Comparison of ENCODE assay signal across 25 cellular contexts in genomic region chr14:103733651-103734050, GRCh38. TPM values are rescaled to one million over a fixed set of nuclear protein-coding genes. Genes with fewer than 3 reads are reported as not detected.
DNase-seq lines count a peak whose midpoint lies in the region; ATAC-seq and TF ChIP-seq lines count a peak whose summit lies in the region.
"Had no signal": no experiment of that assay in that cellular context is flagged by ENCODE, and none has a peak within 500 bp of the region (broad histone marks: within the 10 kb centered on the region; RNA-seq: fewer than 3 reads in every experiment).

No MANE protein-coding gene starts in this region.

- no peak overlapping the region for H3K4me2 ChIP-seq in IMR-90 (ENCODE audit: low read depth, low read length)
- no peak overlapping the region for H3K4me2 ChIP-seq in smooth muscle cell

- ATAC-seq in IMR-90 (ENCODE audit: low read depth), result no peak
- no peak for ATAC-seq in T-cell (replicated peaks in 1 of 4)
- ATAC-seq: left ventricle myocardium superior; mucosa of descending colon; stimulated activated naive B cell treated with anti-CD40 and anti-IgM and Interleukin-4, amounts not matched to agents 10 μg/mL and 1 μg/mL and 100 μg/mL, for 72 hours had no signal

- 94% methylated on average over 6 of the region's 14 CpGs; no CpG with 5 or more reads in 1 of the 2 experiments for WGBS in IMR-90 (ENCODE audit: extremely low coverage in 2 of 2, insufficient read length in 1 of 2), 2 experiments
- WGBS in smooth muscle cell (ENCODE audit: low lambda C conversion rate), result 74% methylated on average over 14 of the region's 14 CpGs

- POLR2A ChIA-PET in IMR-90 (lab: Charles Lee; ENCODE audit: unreplicated experiment) (interaction anchor here (0.5 to 0.6 kb wide), 2 partner anchors 78 to 234 kb away, joined by 3 to 4 read pairs; no protein-coding TSS in a partner anchor), T-cell (lab: Charles Lee) (no interaction called here)

- CTCF ChIA-PET in IMR-90 (lab: Yijun Ruan, JAX), result interaction anchor here (0.6 kb wide), 1 partner anchor 28 kb away, joined by 3 read pairs; no protein-coding TSS in a partner anchor
- CTCF ChIA-PET in T-cell (lab: Charles Lee), result interaction anchor here in 1 of 2 donors (0.6 kb wide), 1 partner anchor 1176 kb away, joined by 3 read pairs; no protein-coding TSS in a partner anchor

- no peak overlapping the region for H3K14ac ChIP-seq in IMR-90 (replicated peaks; ENCODE audit: low read depth, low read length)

- no peak overlapping the region for H2BK5ac ChIP-seq in IMR-90 (ENCODE audit: low read depth, low read length, poor library complexity, severe bottlenecking)

- no peaks in the 10 kb centered on the region for H3K9me3 Mint-ChIP-seq in activated CD4-positive, alpha-beta T cell treated with anti-CD3 and anti-CD28 coated beads, Interleukin-2, amount 10 ng/mL, durations not matched to agents 24 days and 14 days
- no peaks in the 10 kb centered on the region for H3K9me3 Mint-ChIP-seq in T-cell
- H3K9me3 Mint-ChIP-seq: activated naive CD4-positive, alpha-beta T cell treated with anti-CD3 and anti-CD28 coated beads, Interleukin-2, amount 50 U/mL, for 24 hours; CD4-positive, alpha-beta T cell; stimulated activated naive B cell treated with anti-CD40 and anti-IgM and Interleukin-4, amounts not matched to agents 10 μg/mL and 1 μg/mL and 100 μg/mL, for 72 hours had no signal

- TF ChIP-seq RAD21 in IMR-90 (IDR thresholded peaks at IDR 0.05; ENCODE audit: low read length), result no peak

- H4K91ac ChIP-seq in IMR-90 (ENCODE audit: insufficient read depth, low read depth, low read length), result no peak overlapping the region

- H4K20me1 ChIP-seq in IMR-90 (ENCODE audit: insufficient read depth, low read length) (peaks cover 1% of the 10 kb centered on the region; the same call in 1 of the 2 replicates), smooth muscle cell (ENCODE audit: low read depth) (peaks cover 26% of the 10 kb centered on the region)

- TF ChIP-seq CTCF in IMR-90 (conservative IDR thresholded peaks at IDR 0.05; ENCODE audit: low read depth, low read length) (no peak), smooth muscle cell (IDR thresholded peaks at IDR 0.05; ENCODE audit: borderline replicate concordance, insufficient read depth, poor library complexity, severe bottlenecking) (no peak)

- H3K56ac ChIP-seq in IMR-90 (ENCODE audit: extremely low read depth, insufficient read depth, low read length), result no peak overlapping the region

- no peak overlapping the region for H2BK20ac ChIP-seq in IMR-90 (ENCODE audit: low read depth, low read length)

- intact Hi-C loops in IMR-90 (cut with micrococcal nuclease), result no loop called here
- intact Hi-C loops in activated CD4-positive, alpha-beta T cell treated with anti-CD3 and anti-CD28 coated beads, Interleukin-2, amount 10 ng/mL, durations not matched to agents 24 days and 14 days (cut with micrococcal nuclease), result no loop called here

- H4K8ac ChIP-seq in IMR-90 (ENCODE audit: low read depth in 2 of 2, low read length in 2 of 2), result no peak overlapping the region

- no peak for TF ChIP-seq POLR2A in IMR-90 (IDR thresholded peaks at IDR 0.05; ENCODE audit: low read depth, low read length)

- H3K36me3 ChIP-seq in IMR-90 (ENCODE audit: control insufficient read depth, insufficient read depth, low read length), result peaks cover 46% of the 10 kb centered on the region
- H3K36me3 ChIP-seq in smooth muscle cell (ENCODE audit: low read depth), result no peaks in the 10 kb centered on the region

- H3K4me1 ChIP-seq in IMR-90 (ENCODE audit: control insufficient read depth, insufficient read depth, low read length) (no peaks in the 10 kb centered on the region), smooth muscle cell (ENCODE audit: low read depth) (no peaks in the 10 kb centered on the region)

- dilution Hi-C loops in IMR-90 (cut with HindIII; ENCODE audit: low sequenced_read_pairs, unreplicated experiment), result no loop called here

- peaks cover 0 to 4% of the 10 kb centered on the region in 2 experiments; a peak in 2 of 4 replicates for H3K79me1 ChIP-seq in IMR-90 (ENCODE audit: low read depth in 1 of 2, low read length in 2 of 2)

- H3K4me1 Mint-ChIP-seq in activated CD4-positive, alpha-beta T cell treated with anti-CD3 and anti-CD28 coated beads, Interleukin-2, amount 10 ng/mL, durations not matched to agents 24 days and 14 days, result no peaks in the 10 kb centered on the region
- H3K4me1 Mint-ChIP-seq in T-cell, result no peaks in the 10 kb centered on the region
- H3K4me1 Mint-ChIP-seq: activated naive CD4-positive, alpha-beta T cell treated with anti-CD3 and anti-CD28 coated beads, Interleukin-2, amount 50 U/mL, for 24 hours; stimulated activated naive B cell treated with anti-CD40 and anti-IgM and Interleukin-4, amounts not matched to agents 10 μg/mL and 1 μg/mL and 100 μg/mL, for 72 hours had no signal

- peak overlapping the region; percentile 44 for H2AK9ac ChIP-seq in IMR-90 (replicated peaks; ENCODE audit: low read depth, low read length, poor library complexity)

- H3K27ac Mint-ChIP-seq in activated CD4-positive, alpha-beta T cell treated with anti-CD3 and anti-CD28 coated beads, Interleukin-2, amount 10 ng/mL, durations not matched to agents 24 days and 14 days, result no peak overlapping the region
- H3K27ac Mint-ChIP-seq in T-cell, result no peak overlapping the region
- H3K27ac Mint-ChIP-seq: CD4-positive, alpha-beta T cell; stimulated activated naive B cell treated with anti-CD40 and anti-IgM and Interleukin-4, amounts not matched to agents 10 μg/mL and 1 μg/mL and 100 μg/mL, for 72 hours had no signal

- H3K23ac ChIP-seq in IMR-90 (ENCODE audit: low read depth, low read length), result no peak overlapping the region

- no peaks in the 10 kb centered on the region for H3K9me1 ChIP-seq in IMR-90 (ENCODE audit: insufficient read depth, low read length)

- no peak overlapping the region for H3K18ac ChIP-seq in IMR-90 (ENCODE audit: low read depth, low read length)

- H3K9ac ChIP-seq in IMR-90 (ENCODE audit: low read depth, low read length) (no peak overlapping the region), smooth muscle cell (ENCODE audit: low read depth) (no peak overlapping the region)

- H3K9me3 ChIP-seq in IMR-90 (ENCODE audit: control insufficient read depth, insufficient read depth, low read length) (no peaks in the 10 kb centered on the region), smooth muscle cell (replicated peaks; ENCODE audit: low read depth) (no peaks in the 10 kb centered on the region)
- H3K9me3 ChIP-seq: ascending aorta, mucosa of descending colon, testis had no signal

- H3K4ac ChIP-seq in IMR-90 (ENCODE audit: low read depth, low read length), result no peak overlapping the region

- BruUV-seq in IMR-90 (replicated peaks; lab: Mats Ljungman, UMichigan), result no TSS peak

- no peaks in the 10 kb centered on the region for H3K27me3 Mint-ChIP-seq in activated CD4-positive, alpha-beta T cell treated with anti-CD3 and anti-CD28 coated beads, Interleukin-2, amount 10 ng/mL, durations not matched to agents 24 days and 14 days
- no peaks in the 10 kb centered on the region for H3K27me3 Mint-ChIP-seq in T-cell
- H3K27me3 Mint-ChIP-seq: activated naive CD4-positive, alpha-beta T cell treated with anti-CD3 and anti-CD28 coated beads, Interleukin-2, amount 50 U/mL, for 24 hours; CD4-positive, alpha-beta T cell; progenitor cell of endocrine pancreas; stimulated activated naive B cell treated with anti-CD40 and anti-IgM and Interleukin-4, amounts not matched to agents 10 μg/mL and 1 μg/mL and 100 μg/mL, for 72 hours had no signal

- H3K79me2 ChIP-seq in smooth muscle cell (ENCODE audit: low read depth), result peaks cover 6% of the 10 kb centered on the region

- no peaks in the 10 kb centered on the region for H3F3A ChIP-seq in smooth muscle cell (ENCODE audit: low read depth)

- H3K27ac ChIP-seq in IMR-90 (ENCODE audit: insufficient read depth, low read length) (no peak overlapping the region), angular gyrus (ENCODE audit: low read depth, low read length) (peak overlapping the region; percentile 38), smooth muscle cell (ENCODE audit: low read depth) (peak overlapping the region; percentile 67)
- H3K27ac ChIP-seq: coronary artery, testis had no signal

- H3K4me3 ChIP-seq in IMR-90 (ENCODE audit: insufficient read depth, low read depth, low read length) (no peak overlapping the region), smooth muscle cell (no peak overlapping the region)
- H3K4me3 ChIP-seq: ascending aorta, coronary artery, mucosa of descending colon, skin epidermis, testis had no signal

- DNase-seq in IMR-90, result no peak
- peak; percentile 37 for DNase-seq in iris pigment epithelial cell (ENCODE audit: low read depth)
- DNase-seq in smooth muscle cell (lab: John Stamatoyannopoulos, UW; ENCODE audit: unreplicated experiment), result no peak
- DNase-seq in MV-4-11 (lab: John Stamatoyannopoulos, UW), result no peak
- no peak for DNase-seq in activated CD4-positive, alpha-beta T cell treated with anti-CD3 and anti-CD28 coated beads, Interleukin-2, amount 10 ng/mL, durations not matched to agents 24 days and 14 days
- DNase-seq in activated gamma-delta T cell (lab: John Stamatoyannopoulos, UW), result no peak
- no peak for DNase-seq in T-cell
- DNase-seq: CD4-positive, alpha-beta T cell; DMS53; left ventricle myocardium superior; mucosa of descending colon; NCI-H1092 treated with DMSO at 0.1 percent for 48 hours; NCI-H1930; NCI-H2227 treated with DMSO at 0.1 percent for 48 hours; NCI-H82; SHP77; stimulated activated naive B cell treated with anti-CD40 and anti-IgM and Interleukin-4, amounts not matched to agents 10 μg/mL and 1 μg/mL and 100 μg/mL, for 72 hours; SW 1271; testis had no signal

- H2AFZ ChIP-seq in IMR-90 (replicated peaks; ENCODE audit: low read length, poor library complexity), result no peak overlapping the region
- H2AFZ ChIP-seq in smooth muscle cell (ENCODE audit: low read depth), result no peak overlapping the region

- no peak overlapping the region for H2AK5ac ChIP-seq in IMR-90 (ENCODE audit: low read depth, low read length)

- H2BK15ac ChIP-seq in IMR-90 (ENCODE audit: low read depth, low read length), result no peak overlapping the region

- H3K27me3 ChIP-seq in IMR-90 (ENCODE audit: control insufficient read depth, insufficient read depth, low read length), result no peaks in the 10 kb centered on the region
- H3K27me3 ChIP-seq in smooth muscle cell (ENCODE audit: low read depth), result no peaks in the 10 kb centered on the region
- H3K27me3 ChIP-seq: ascending aorta, testis had no signal

- in situ Hi-C loops in IMR-90 (cut with MboI; ENCODE audit: low sequenced_read_pairs), result no loop called here

- no peak overlapping the region for H3K4me3 Mint-ChIP-seq in activated CD4-positive, alpha-beta T cell treated with anti-CD3 and anti-CD28 coated beads, Interleukin-2, amount 10 ng/mL, durations not matched to agents 24 days and 14 days
- no peak overlapping the region for H3K4me3 Mint-ChIP-seq in T-cell
- H3K4me3 Mint-ChIP-seq: activated naive CD4-positive, alpha-beta T cell treated with anti-CD3 and anti-CD28 coated beads, Interleukin-2, amount 50 U/mL, for 24 hours; CD4-positive, alpha-beta T cell; stimulated activated naive B cell treated with anti-CD40 and anti-IgM and Interleukin-4, amounts not matched to agents 10 μg/mL and 1 μg/mL and 100 μg/mL, for 72 hours had no signal

- peaks cover 14% of the 10 kb centered on the region for H3K36me3 Mint-ChIP-seq in activated CD4-positive, alpha-beta T cell treated with anti-CD3 and anti-CD28 coated beads, Interleukin-2, amount 10 ng/mL, durations not matched to agents 24 days and 14 days (ENCODE audit: low read depth)
- H3K36me3 Mint-ChIP-seq in T-cell, result peaks cover 33% of the 10 kb centered on the region
- H3K36me3 Mint-ChIP-seq: activated naive CD4-positive, alpha-beta T cell treated with anti-CD3 and anti-CD28 coated beads, Interleukin-2, amount 50 U/mL, for 24 hours had no signal

- no peak overlapping the region for H2BK120ac ChIP-seq in IMR-90 (ENCODE audit: low read depth, low read length)

- H4K5ac ChIP-seq in IMR-90 (ENCODE audit: low read depth, low read length), result no peak overlapping the region

RNA-seq across cellular contexts. Expression of gene ZFYVE21, which starts 18.0 kb away (rescaled TPM):
- total RNA-seq in IMR-90 (2012; rRNA removed), result 41.2 and 41.4 TPM in 2 replicates
- polyA plus RNA-seq in IMR-90 (2012; rRNA removed), result 89.2 and 93.4 TPM in 2 replicates
- polyA plus RNA-seq in IMR-90 (2012; cell fraction: cytosol; rRNA removed), result 107 and 145 TPM in 2 replicates
- 83.4 and 98.8 TPM in 2 replicates for polyA plus RNA-seq in IMR-90 (2012; cell fraction: nucleus; rRNA removed; ENCODE audit: low replicate concordance)
- total RNA-seq in smooth muscle cell, result 33.9 and 42.6 TPM in 2 replicates
- polyA plus RNA-seq in smooth muscle cell, result 41.5 and 55.9 TPM in 2 replicates
- 21.4 and 23.9 TPM in 2 replicates for total RNA-seq in activated CD4-positive, alpha-beta T cell treated with anti-CD3 and anti-CD28 coated beads, Interleukin-2, amount 10 ng/mL, durations not matched to agents 24 days and 14 days
- 10 to 100 TPM in 4 of 5 donors, 1 to 10 TPM in 1; 8.8 to 22.8 (median 22.1) TPM for total RNA-seq in T-cell

RNA-seq across cellular contexts. Expression of gene XRCC3, which starts 18.4 kb away (rescaled TPM):
- total RNA-seq in IMR-90 (2012; rRNA removed) (7.5 and 8.1 TPM in 2 replicates), smooth muscle cell (4.9 and 10.5 TPM in 2 replicates), T-cell (10 to 100 TPM in 3 of 5 donors, 1 to 10 TPM in 2; 7.4 to 15.1 (median 12.9) TPM)
- polyA plus RNA-seq in IMR-90 (2012; rRNA removed) (9.0 and 9.5 TPM in 2 replicates), smooth muscle cell (8.3 and 10.0 TPM in 2 replicates)
- 5.3 and 5.5 TPM in 2 replicates for polyA plus RNA-seq in IMR-90 (2012; cell fraction: cytosol; rRNA removed)
- 29.9 and 33.1 TPM in 2 replicates for polyA plus RNA-seq in IMR-90 (2012; cell fraction: nucleus; rRNA removed; ENCODE audit: low replicate concordance)
- total RNA-seq in activated CD4-positive, alpha-beta T cell treated with anti-CD3 and anti-CD28 coated beads, Interleukin-2, amount 10 ng/mL, durations not matched to agents 24 days and 14 days, result 70.3 and 75.8 TPM in 2 replicates
